In the genomic region with DNA sequence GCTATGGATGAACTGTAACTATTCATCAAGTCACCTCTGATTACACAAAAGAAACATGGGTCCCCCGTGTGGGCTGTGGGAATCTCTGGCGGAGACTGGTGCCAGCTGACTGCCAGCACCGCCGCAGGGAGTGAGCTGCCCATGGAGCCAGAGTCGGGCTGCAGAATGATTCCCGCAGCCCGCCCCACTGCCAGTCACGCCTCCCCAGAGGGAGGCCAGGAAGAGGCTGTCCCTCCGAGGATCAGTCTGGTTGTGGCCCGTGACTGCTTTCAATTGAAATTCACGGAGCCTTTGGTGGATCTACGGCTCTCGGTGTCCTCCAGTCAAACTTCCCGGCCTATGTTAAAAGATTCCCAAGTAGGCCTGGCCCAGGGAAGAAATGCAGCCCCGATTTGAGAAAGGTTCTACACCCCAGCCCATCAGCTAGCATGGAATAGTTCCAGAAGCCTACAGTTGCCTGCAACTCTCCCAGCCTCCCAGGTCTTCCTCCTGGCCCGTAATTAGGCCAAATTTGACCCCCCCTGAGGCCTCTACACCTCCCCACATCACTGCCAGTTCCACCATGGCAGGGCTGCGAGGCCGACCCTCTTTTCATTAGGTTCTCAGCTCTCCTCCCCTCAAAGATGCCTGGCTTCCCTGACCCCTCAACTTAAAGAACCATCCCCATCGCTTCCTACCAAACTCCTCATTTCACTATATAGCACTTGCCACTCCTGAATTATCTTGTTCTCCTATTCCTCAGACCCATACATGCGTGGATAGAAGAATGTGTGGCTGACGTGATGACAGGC, we compare ENCODE assay signal across 1 cellular context. TPM values are rescaled to one million over a fixed set of nuclear protein-coding genes. Genes with fewer than 3 reads are reported as not detected.
"Had no signal": no experiment of that assay in that cellular context is flagged by ENCODE, and none has a peak within 500 bp of the region (broad histone marks: within the 10 kb centered on the region; RNA-seq: fewer than 3 reads in every experiment).

No MANE protein-coding gene starts in this region.

RNA-seq across cellular contexts. Expression of a gene that starts 27.5 kb away (rescaled TPM):
- polyA plus RNA-seq: IgD-negative memory B cell had no signal

RNA-seq across cellular contexts. Expression of a gene that starts 46.0 kb away (rescaled TPM):
- polyA plus RNA-seq: IgD-negative memory B cell had no signal
